ENCODE assay signal across 28 cellular contexts in genomic region chr11:33946930-33947329, GRCh38.
"Had no signal": no experiment of that assay in that cellular context is flagged by ENCODE, and none has a peak within 500 bp of the region (broad histone marks: within the 10 kb centered on the region; RNA-seq: fewer than 3 reads in every experiment).

No MANE protein-coding gene starts in this region.

- ATAC-seq: effector memory CD8-positive, alpha-beta T cell; esophagus mucosa; foreskin keratinocyte; gastrocnemius medialis; gastroesophageal sphincter; heart left ventricle; heart right ventricle had no signal

- DNase-seq: colonic mucosa; cortex of kidney; dermis blood vessel endothelial cell; dorsolateral prefrontal cortex; effector CD4-positive, alpha-beta T cell; effector CD8-positive, alpha-beta T cell; effector memory CD4-positive, alpha-beta T cell; effector memory CD8-positive, alpha-beta T cell; endodermal cell; esophagus squamous epithelium; foreskin fibroblast; foreskin keratinocyte; foreskin melanocyte; gastrocnemius medialis; glutamatergic neuron; head of caudate nucleus; heart left ventricle; heart right ventricle had no signal

- H3K4me3 Mint-ChIP-seq: dendritic cell treated with granulocyte-macrophage colony-stimulating factor and Interleukin-4, amounts not matched to agents 40 ng/mL and 50 ng/mL, for 4 days; effector memory CD8-positive, alpha-beta T cell; endodermal cell had no signal

- FAIRE-seq: colon, endometrium, endothelial cell of umbilical vein, frontal cortex had no signal

- H3K27ac ChIP-seq: colonic mucosa, coronary artery, dorsolateral prefrontal cortex, epithelial cell of prostate, esophagus muscularis mucosa, esophagus squamous epithelium, foreskin keratinocyte, gastrocnemius medialis, gastroesophageal sphincter, heart left ventricle, heart right ventricle had no signal

- H3K4me1 ChIP-seq: colonic mucosa, foreskin keratinocyte had no signal

- H3K9me3 ChIP-seq: colonic mucosa, esophagus muscularis mucosa, esophagus squamous epithelium, gastrocnemius medialis, gastroesophageal sphincter, heart left ventricle, heart right ventricle had no signal

- H3K4me3 ChIP-seq: colonic mucosa, coronary artery, dorsolateral prefrontal cortex, esophagus muscularis mucosa, esophagus squamous epithelium, gastrocnemius medialis, gastroesophageal sphincter, heart left ventricle, heart right ventricle had no signal

- H3K27ac Mint-ChIP-seq: dendritic cell treated with granulocyte-macrophage colony-stimulating factor and Interleukin-4, amounts not matched to agents 40 ng/mL and 50 ng/mL, for 4 days; effector memory CD8-positive, alpha-beta T cell; endodermal cell had no signal

- H3K9me3 Mint-ChIP-seq: dendritic cell treated with granulocyte-macrophage colony-stimulating factor and Interleukin-4, amounts not matched to agents 40 ng/mL and 50 ng/mL, for 4 days; effector memory CD8-positive, alpha-beta T cell; endodermal cell had no signal

- H3K27me3 ChIP-seq: colonic mucosa, dorsolateral prefrontal cortex, esophagus muscularis mucosa, esophagus squamous epithelium, foreskin keratinocyte, gastrocnemius medialis, gastroesophageal sphincter, heart left ventricle, heart right ventricle had no signal

- H3K27me3 Mint-ChIP-seq: dendritic cell treated with granulocyte-macrophage colony-stimulating factor and Interleukin-4, amounts not matched to agents 40 ng/mL and 50 ng/mL, for 4 days had no signal

- H3K36me3 ChIP-seq: colonic mucosa, esophagus muscularis mucosa, esophagus squamous epithelium, gastrocnemius medialis, gastroesophageal sphincter, heart left ventricle, heart right ventricle had no signal
